In genomic region chr12:93974252-93974651, GRCh38 we compare ENCODE assay signal across 21 cellular contexts.
DNase-seq lines count a peak whose midpoint lies in the region; ATAC-seq, FAIRE-seq and TF ChIP-seq lines count a peak whose summit lies in the region.
"Had no signal": no experiment of that assay in that cellular context is flagged by ENCODE, and none has a peak within 500 bp of the region (broad histone marks: within the 10 kb centered on the region; RNA-seq: fewer than 3 reads in every experiment).

No MANE protein-coding gene starts in this region.

- no peaks in the 10 kb centered on the region for H3K9me3 Mint-ChIP-seq in natural killer cell

- no peak overlapping the region for H3K27ac Mint-ChIP-seq in natural killer cell
- H3K27ac Mint-ChIP-seq: CD4-positive, CD25-positive, alpha-beta regulatory T cell had no signal

- no peak for FAIRE-seq in frontal cortex (lab: Jason Lieb, UNC)
- FAIRE-seq: G401.6, H54 had no signal

- ATAC-seq in psoas muscle = peak; percentile 61 to 90 (median 82)
- no peak for ATAC-seq in natural killer cell

- no peak overlapping the region for H3K4me3 ChIP-seq in psoas muscle
- H3K4me3 ChIP-seq in spleen = no peak overlapping the region

- H3K27me3 ChIP-seq in psoas muscle (ENCODE audit: insufficient read depth in 3 of 3, low read length in 2 of 3) = no peaks in the 10 kb centered on the region
- H3K27me3 ChIP-seq in spleen (replicated peaks in 1 of 7) = no peaks in the 10 kb centered on the region
- H3K27me3 ChIP-seq: BE2C had no signal

- H3K36me3 ChIP-seq in psoas muscle (ENCODE audit: insufficient read depth in 1 of 2, low read depth in 1 of 2) = no peaks in the 10 kb centered on the region
- no peaks in the 10 kb centered on the region for H3K36me3 ChIP-seq in spleen
- H3K36me3 ChIP-seq: BE2C had no signal

- peak overlapping the region; percentile 21 for H3K27ac ChIP-seq in psoas muscle
- no peak overlapping the region for H3K27ac ChIP-seq in spleen

- H3K4me3 Mint-ChIP-seq in natural killer cell = no peak overlapping the region
- H3K4me3 Mint-ChIP-seq: CD4-positive, CD25-positive, alpha-beta regulatory T cell had no signal

- WGBS in psoas muscle, 3 donors = 35 to 50% (median 45%) methylated on average over 3 of the region's 3 CpGs
- 83 to 89% (median 86%) methylated on average over 3 of the region's 3 CpGs for WGBS in spleen, 5 donors

- DNase-seq in Ammon's horn (ENCODE audit: low spot score) (peak; percentile 61), frontal cortex (ENCODE audit: low spot score in 2 of 2) (peak; percentile 6 to 19), inferior parietal cortex (ENCODE audit: extremely low spot score) (peak; percentile 43), psoas muscle (no peak), natural killer cell (no peak), NCI-H128 (lab: John Stamatoyannopoulos, UW; ENCODE audit: unreplicated experiment) (no peak), spleen (no peak)
- DNase-seq in stimulated activated CD4-positive, alpha-beta T cell treated with anti-CD3 and anti-CD28 coated beads, Interleukin-12 subunit alpha, Interleukin-12 subunit beta, amount 100 ng/mL, for 4 hours = no peak
- DNase-seq: BE2C; CD4-positive, CD25-positive, alpha-beta regulatory T cell; COR-L47; DMS 273 treated with DMSO at 0.1 percent for 48 hours; DND-41; KG1; MV-4-11; NCI-H1417; NCI-H1930; NCI-H345; NCI-H524 treated with DMSO at 0.1 percent for 48 hours had no signal

- no peak for TF ChIP-seq POLR2A in spleen (IDR thresholded peaks at IDR 0.05)

- H3K4me1 Mint-ChIP-seq in natural killer cell = peaks cover 10 to 37% of the 10 kb centered on the region in 2 donors

- H3K27me3 Mint-ChIP-seq in natural killer cell (ENCODE audit: low read depth in 2 of 2) = peaks cover 3 to 11% of the 10 kb centered on the region in 2 donors
- H3K27me3 Mint-ChIP-seq: CD4-positive, CD25-positive, alpha-beta regulatory T cell had no signal

- peaks cover 31% of the 10 kb centered on the region for H3K4me1 ChIP-seq in psoas muscle
- H3K4me1 ChIP-seq in spleen = no peaks in the 10 kb centered on the region
- H3K4me1 ChIP-seq: BE2C had no signal

- H3K9me3 ChIP-seq in psoas muscle (no peaks in the 10 kb centered on the region), spleen (no peaks in the 10 kb centered on the region)
- H3K9me3 ChIP-seq: BE2C had no signal

- intact Hi-C loops in psoas muscle (cut with DNase I) (loop anchor here in 1 of 2 donors (10.0 kb wide), 1 partner anchor 399 kb away; the partner anchor contains the start of gene SOCS2), natural killer cell (cut with micrococcal nuclease) (no loop called here), spleen (cut with DNase I; ENCODE audit: low total_unique reads) (no loop called here)

- TF ChIP-seq CTCF in psoas muscle (IDR thresholded peaks at IDR 0.05) = no peak
- no peak for TF ChIP-seq CTCF in natural killer cell (IDR thresholded peaks at IDR 0.05)
- TF ChIP-seq CTCF in spleen (IDR thresholded peaks at IDR 0.05 in 8 of 11, conservative IDR thresholded peaks at IDR 0.05 in 3 of 11) = no peak

- no peaks in the 10 kb centered on the region for H3K36me3 Mint-ChIP-seq in natural killer cell
- H3K36me3 Mint-ChIP-seq: CD4-positive, CD25-positive, alpha-beta regulatory T cell had no signal

Comparison
In these comparisons a context has a peak if more than half of its experiments do, and no peak if none do; other contexts are left out.
1. DNase-seq: peak in Ammon's horn (single experiment), frontal cortex (2 of 2) and inferior parietal cortex (single experiment); none in psoas muscle (0 of 2), natural killer cell (single experiment), NCI-H128 (single experiment), spleen (single experiment) and stimulated activated CD4-positive, alpha-beta T cell treated with anti-CD3 and anti-CD28 coated beads, Interleukin-12 subunit alpha, Interleukin-12 subunit beta, amount 100 ng/mL, for 4 hours (single experiment).
2. ATAC-seq: peak in psoas muscle (4 of 4); none in natural killer cell (0 of 3).